ENCODE assay signal across 2 cellular contexts in genomic region chr2:196638765-196639164, GRCh38.
TF ChIP-seq lines count a peak whose summit lies in the region.

No MANE protein-coding gene starts in this region.

TF ChIP-seq in SK-N-SH, 30 proteins besides CTCF, POLR2A, EP300 and RAD21 (continued from another document):
- no peak for TF ChIP-seq FOXM1 (IDR thresholded peaks at IDR 0.05; ENCODE audit: low read depth)
- TF ChIP-seq ZBTB33 (IDR thresholded peaks at IDR 0.05; ENCODE audit: borderline replicate concordance, low read depth): no peak
- no peak for TF ChIP-seq RFX5 (IDR thresholded peaks at IDR 0.05; ENCODE audit: low read length)
- no peak for TF ChIP-seq NFIC (IDR thresholded peaks at IDR 0.05; ENCODE audit: borderline replicate concordance)
- TF ChIP-seq, protein P1, sequence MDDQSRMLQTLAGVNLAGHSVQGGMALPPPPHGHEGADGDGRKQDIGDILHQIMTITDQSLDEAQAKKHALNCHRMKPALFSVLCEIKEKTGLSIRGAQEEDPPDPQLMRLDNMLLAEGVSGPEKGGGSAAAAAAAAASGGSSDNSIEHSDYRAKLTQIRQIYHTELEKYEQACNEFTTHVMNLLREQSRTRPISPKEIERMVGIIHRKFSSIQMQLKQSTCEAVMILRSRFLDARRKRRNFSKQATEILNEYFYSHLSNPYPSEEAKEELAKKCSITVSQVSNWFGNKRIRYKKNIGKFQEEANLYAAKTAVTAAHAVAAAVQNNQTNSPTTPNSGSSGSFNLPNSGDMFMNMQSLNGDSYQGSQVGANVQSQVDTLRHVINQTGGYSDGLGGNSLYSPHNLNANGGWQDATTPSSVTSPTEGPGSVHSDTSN (IDR thresholded peaks at IDR 0.05): no peak
- TF ChIP-seq MAX (IDR thresholded peaks at IDR 0.05; ENCODE audit: low read depth): no peak
- no peak for TF ChIP-seq JUND (IDR thresholded peaks at IDR 0.05)
- no peak for TF ChIP-seq ELF1 (IDR thresholded peaks at IDR 0.05)
- TF ChIP-seq EZH2phosphoT487 (IDR thresholded peaks at IDR 0.05; ENCODE audit: borderline replicate concordance, low read depth): no peak
- TF ChIP-seq MEF2A (IDR thresholded peaks at IDR 0.05; ENCODE audit: borderline replicate concordance, low read depth): no peak
- no peak for TF ChIP-seq RCOR1 (IDR thresholded peaks at IDR 0.05; ENCODE audit: low read length)

TF ChIP-seq in SK-N-SH treated with all-trans-retinoic acid at 6 μM for 48 hours, 23 proteins besides CTCF, POLR2A, EP300 and RAD21 (continued from another document):
- no peak for TF ChIP-seq ZNF8 (CRISPR knock-in tag; IDR thresholded peaks at IDR 0.05)
